ENCODE assay signal across 16 cellular contexts in genomic region chr16:77823067-77823466, GRCh38. TPM values are rescaled to one million over a fixed set of nuclear protein-coding genes. Genes with fewer than 3 reads are reported as not detected.
DNase-seq lines count a peak whose midpoint lies in the region; ATAC-seq and TF ChIP-seq lines count a peak whose summit lies in the region.
"Had no signal": no experiment of that assay in that cellular context is flagged by ENCODE, and none has a peak within 500 bp of the region (broad histone marks: within the 10 kb centered on the region; RNA-seq: fewer than 3 reads in every experiment).

No MANE protein-coding gene starts in this region.

- no peak overlapping the region for H3K14ac ChIP-seq in H9 (ENCODE audit: insufficient read depth, low read length)

- no CpG with 5 or more reads among the region's 4 CpGs for WGBS in H9 (ENCODE audit: extremely low coverage, insufficient read length, low lambda C conversion rate)
- 96% methylated on average over 4 of the region's 4 CpGs for WGBS in hepatocyte (ENCODE audit: low lambda C conversion rate, missing lambda C conversion rate)

- H3K4me3 ChIP-seq in MG63: no peak overlapping the region
- no peak overlapping the region for H3K4me3 ChIP-seq in hepatocyte

- no peak overlapping the region for H3K4me3 Mint-ChIP-seq in H9
- H3K4me3 Mint-ChIP-seq: CD4-positive, alpha-beta memory T cell had no signal

- H3K36me3 Mint-ChIP-seq in H9 (ENCODE audit: insufficient read depth in 1 of 3, low read depth in 3 of 3): peaks cover 24 to 58% (median 24%) of the 10 kb centered on the region in 3 experiments; a peak in 6 of 7 replicates
- H3K36me3 Mint-ChIP-seq: CD4-positive, alpha-beta memory T cell had no signal

- no peak overlapping the region for H2BK15ac ChIP-seq in H9 (ENCODE audit: low read depth, low read length)

- H3K4me1 ChIP-seq in H9 (ENCODE audit: insufficient read depth, low read length): no peaks in the 10 kb centered on the region
- no peaks in the 10 kb centered on the region for H3K4me1 ChIP-seq in hepatocyte (ENCODE audit: insufficient read depth)

- no peak overlapping the region for H3K9ac ChIP-seq in H9 (ENCODE audit: extremely low read depth, insufficient read length, low read length)

- DNase-seq in H9 (no peak), MG63 (peak; percentile 3), iris pigment epithelial cell (ENCODE audit: low read depth) (peak; percentile 6), hepatocyte (ENCODE audit: low spot score) (no peak), NCI-H510A (lab: John Stamatoyannopoulos, UW) (no peak)
- DNase-seq: C1 segment of cervical spinal cord; Calu3; CD4-positive, alpha-beta memory T cell; DMS53; DMS79 treated with DMSO at 0.1 percent for 48 hours; GF-D8; GOT3; HCEC 1CT had no signal

- no peak overlapping the region for H2BK120ac ChIP-seq in H9 (ENCODE audit: low read depth, low read length, poor library complexity, severe bottlenecking)

- H3K9me3 ChIP-seq in H9 (ENCODE audit: control insufficient read depth, low read depth, low read length): no peaks in the 10 kb centered on the region
- no peaks in the 10 kb centered on the region for H3K9me3 ChIP-seq in MG63
- no peaks in the 10 kb centered on the region for H3K9me3 ChIP-seq in hepatocyte (ENCODE audit: low read depth)

- H4K8ac ChIP-seq in H9 (replicated peaks; ENCODE audit: insufficient read length, low read depth, low read length): no peak overlapping the region

- H2AK5ac ChIP-seq in H9 (ENCODE audit: insufficient read length, low read length): no peak overlapping the region

- H2AFZ ChIP-seq in H9 (ENCODE audit: low read length) (no peak overlapping the region), hepatocyte (no peak overlapping the region)

- H3K18ac ChIP-seq in H9 (ENCODE audit: insufficient read length, low read depth, low read length): no peak overlapping the region

- no peaks in the 10 kb centered on the region for H3K79me1 ChIP-seq in H9 (ENCODE audit: insufficient read depth, low read depth, low read length, poor library complexity, severe bottlenecking)

- H3T11ph ChIP-seq in H9 (ENCODE audit: low read length): no peak overlapping the region

- no peak overlapping the region for H2BK5ac ChIP-seq in H9 (ENCODE audit: insufficient read length, low read length)

- no peaks in the 10 kb centered on the region for H3K36me3 ChIP-seq in MG63
- no peaks in the 10 kb centered on the region for H3K36me3 ChIP-seq in hepatocyte (replicated peaks; ENCODE audit: insufficient read depth, low read depth)

- H3K27me3 ChIP-seq in H9 (ENCODE audit: insufficient read depth, low read length) (no peaks in the 10 kb centered on the region), MG63 (no peaks in the 10 kb centered on the region), hepatocyte (no peaks in the 10 kb centered on the region)

- no peak overlapping the region for H3K56ac ChIP-seq in H9 (ENCODE audit: insufficient read length, low read depth, low read length)

- H4K5ac ChIP-seq in H9 (ENCODE audit: insufficient read length, low read depth, low read length): no peak overlapping the region

- H2BK12ac ChIP-seq in H9 (ENCODE audit: insufficient read length, low read depth, low read length): no peak overlapping the region

- TF ChIP-seq CTCF in H9 (conservative IDR thresholded peaks at IDR 0.05) (no peak), hepatocyte (IDR thresholded peaks at IDR 0.05; ENCODE audit: poor library complexity) (no peak)

- H3K4me2 ChIP-seq in H9 (ENCODE audit: insufficient read depth, insufficient read length, low read length) (no peak overlapping the region), hepatocyte (no peak overlapping the region)

- no peak overlapping the region for H3K23ac ChIP-seq in H9 (ENCODE audit: insufficient read length, low read depth, low read length)

- H3K27ac ChIP-seq in H9 (ENCODE audit: insufficient read length, low read depth, low read length): no peak overlapping the region
- no peak overlapping the region for H3K27ac ChIP-seq in hepatocyte

- H3K79me2 ChIP-seq in H9 (ENCODE audit: insufficient read depth, low read length) (no peaks in the 10 kb centered on the region), hepatocyte (no peaks in the 10 kb centered on the region)

- ATAC-seq in GM18858 (IDR thresholded peaks at IDR 0.05; ENCODE audit: unreplicated experiment): no peak

- no peak overlapping the region for H3K4ac ChIP-seq in H9 (ENCODE audit: low read depth, low read length)

- no peaks in the 10 kb centered on the region for H3K9me3 Mint-ChIP-seq in H9
- H3K9me3 Mint-ChIP-seq: CD4-positive, alpha-beta memory T cell had no signal

- H4K91ac ChIP-seq in H9 (ENCODE audit: insufficient read length, low read depth, low read length): no peak overlapping the region

- no peak overlapping the region for H2BK20ac ChIP-seq in H9 (ENCODE audit: low read depth, low read length, poor library complexity, severe bottlenecking)

- H4K20me1 ChIP-seq in H9 (ENCODE audit: control insufficient read depth, insufficient read depth, insufficient read length) (no peaks in the 10 kb centered on the region), hepatocyte (ENCODE audit: insufficient read depth, poor library complexity, severe bottlenecking) (no peaks in the 10 kb centered on the region)

- H3K27ac Mint-ChIP-seq in H9: peak overlapping the region in 2 of 3 experiments; percentile 66 to 74; a peak in 1 of 7 replicates
- H3K27ac Mint-ChIP-seq: CD4-positive, alpha-beta memory T cell had no signal

- peaks cover 7 to 9% of the 10 kb centered on the region in 2 experiments for H3K4me1 Mint-ChIP-seq in H9
- H3K4me1 Mint-ChIP-seq: CD4-positive, alpha-beta memory T cell had no signal

- H3K23me2 ChIP-seq in H9 (ENCODE audit: insufficient read length, low read depth, low read length, poor library complexity, severe bottlenecking): no peaks in the 10 kb centered on the region

- H3K9me2 ChIP-seq in hepatocyte (replicated peaks; ENCODE audit: insufficient read depth): no peaks in the 10 kb centered on the region

- no peaks in the 10 kb centered on the region for H3K27me3 Mint-ChIP-seq in H9 (ENCODE audit: low read depth)

RNA-seq across cellular contexts. Expression of gene VAT1L, which starts 34.7 kb away (rescaled TPM):
- total RNA-seq in H9 (2021) (33.8 and 34.1 TPM in 2 replicates), hepatocyte (3.1 and 5.2 TPM in 2 replicates)
- total RNA-seq in MG63 (2014; rRNA removed; shearing (Covaris generic); ENCODE audit: low replicate concordance): not detected in 2 replicates
- 5.9 and 7.2 TPM in 2 replicates for polyA plus RNA-seq in hepatocyte
- total RNA-seq: A172; Calu3; CD4-positive, alpha-beta memory T cell; G401 had no signal
- polyA plus RNA-seq: CD4-positive, alpha-beta memory T cell had no signal

Comparison
In these comparisons a context has a peak if more than half of its experiments do, and no peak if none do; other contexts are left out.
1. DNase-seq: peak in MG63 (single experiment) and iris pigment epithelial cell (single experiment); none in H9 (single experiment), hepatocyte (single experiment) and NCI-H510A (single experiment).